Comparison of ENCODE assay signal across 17 cellular contexts in the genomic region with DNA sequence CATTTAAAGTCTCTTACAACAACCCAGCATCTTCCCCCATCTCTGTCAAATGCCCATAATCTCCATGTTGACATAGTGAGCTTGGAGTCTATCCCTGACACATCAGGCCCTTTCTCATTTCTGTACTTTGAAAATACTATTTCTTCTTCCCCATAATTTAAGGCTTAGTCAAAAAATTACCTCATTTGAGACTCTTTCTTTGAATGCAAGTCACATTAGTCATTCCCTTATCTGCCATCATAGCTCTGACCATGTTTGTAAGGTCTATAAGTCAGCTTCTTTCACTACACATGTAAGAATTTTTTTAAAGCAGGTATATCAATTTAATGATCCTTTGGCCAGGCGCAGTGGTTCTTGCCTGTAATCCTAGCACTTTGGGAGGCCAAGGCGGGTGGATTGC.
DNase-seq lines count a peak whose midpoint lies in the region; ATAC-seq and TF ChIP-seq lines count a peak whose summit lies in the region.
"Had no signal": no experiment of that assay in that cellular context is flagged by ENCODE, and none has a peak within 500 bp of the region (broad histone marks: within the 10 kb centered on the region; RNA-seq: fewer than 3 reads in every experiment).

No MANE protein-coding gene starts in this region.

- peak overlapping the region; percentile 38 for H3K27ac Mint-ChIP-seq in chondrocyte (ENCODE audit: unreplicated experiment)
- H3K27ac Mint-ChIP-seq: CD8-positive, alpha-beta memory T cell; nephron; stimulated activated naive CD8-positive, alpha-beta T cell treated with anti-CD3 and anti-CD28 coated beads, Interleukin-15, amount 100 ng/mL, for 72 hours had no signal

- H3K9me1 ChIP-seq in IMR-90 (ENCODE audit: insufficient read depth, low read length), result peaks cover 2% of the 10 kb centered on the region; the same call in 1 of the 2 replicates

- H2AK5ac ChIP-seq in IMR-90 (ENCODE audit: low read depth, low read length), result no peak overlapping the region
- H2AK5ac ChIP-seq in mesenchymal stem cell (ENCODE audit: low read length, severe bottlenecking), result no peak overlapping the region

- in situ Hi-C loops in IMR-90 (cut with MboI; ENCODE audit: low sequenced_read_pairs), result no loop called here

- CTCF ChIA-PET in BJ (lab: Yijun Ruan, JAX), result no interaction called here
- CTCF ChIA-PET in IMR-90 (lab: Yijun Ruan, JAX), result no interaction called here

- H3K14ac ChIP-seq in IMR-90 (replicated peaks; ENCODE audit: low read depth, low read length) (no peak overlapping the region), mesenchymal stem cell (ENCODE audit: low read length in 2 of 2) (no peak overlapping the region)

- TF ChIP-seq RAD21 in IMR-90 (IDR thresholded peaks at IDR 0.05; ENCODE audit: low read length), result no peak

- no peak overlapping the region for H4K5ac ChIP-seq in IMR-90 (ENCODE audit: low read depth, low read length)

- H2BK5ac ChIP-seq in IMR-90 (ENCODE audit: low read depth, low read length, poor library complexity, severe bottlenecking), result peak overlapping the region; percentile 24
- H2BK5ac ChIP-seq in mesenchymal stem cell (ENCODE audit: low read depth, low read length, poor library complexity, severe bottlenecking), result no peak overlapping the region

- TF ChIP-seq CTCF in BJ (IDR thresholded peaks at IDR 0.05; ENCODE audit: insufficient read depth, low read depth, low read length) (no peak), IMR-90 (conservative IDR thresholded peaks at IDR 0.05; ENCODE audit: low read depth, low read length) (no peak), chondrocyte (IDR thresholded peaks at IDR 0.05) (no peak), left ventricle myocardium inferior (IDR thresholded peaks at IDR 0.05; ENCODE audit: borderline replicate concordance) (no peak), thyroid gland (IDR thresholded peaks at IDR 0.05) (no peak)

- H4K91ac ChIP-seq in IMR-90 (ENCODE audit: insufficient read depth, low read depth, low read length) (no peak overlapping the region), mesenchymal stem cell (ENCODE audit: low read length) (no peak overlapping the region)

- BruUV-seq in IMR-90 (replicated peaks; lab: Mats Ljungman, UMichigan), result no TSS peak

- no peaks in the 10 kb centered on the region for H4K20me1 ChIP-seq in IMR-90 (ENCODE audit: insufficient read depth, low read length)

- no peaks in the 10 kb centered on the region for H3K27me3 Mint-ChIP-seq in chondrocyte (ENCODE audit: low read depth)
- H3K27me3 Mint-ChIP-seq: CD8-positive, alpha-beta memory T cell; stimulated activated naive CD8-positive, alpha-beta T cell treated with anti-CD3 and anti-CD28 coated beads, Interleukin-15, amount 100 ng/mL, for 72 hours had no signal

- H3K27ac ChIP-seq in IMR-90 (ENCODE audit: insufficient read depth, low read length) (no peak overlapping the region), mesenchymal stem cell (ENCODE audit: low read length, poor library complexity, severe bottlenecking) (no peak overlapping the region), left ventricle myocardium inferior (replicated peaks) (no peak overlapping the region), thyroid gland (no peak overlapping the region)
- H3K27ac ChIP-seq: adrenal gland, left lung had no signal

- H3K36me3 ChIP-seq in BJ (ENCODE audit: control insufficient read depth, insufficient read depth, low read length), result no peaks in the 10 kb centered on the region
- no peaks in the 10 kb centered on the region for H3K36me3 ChIP-seq in IMR-90 (ENCODE audit: control insufficient read depth, insufficient read depth, low read length)
- H3K36me3 ChIP-seq in mesenchymal stem cell (ENCODE audit: control insufficient read depth in 1 of 2, insufficient read depth in 2 of 2, low read depth in 1 of 2, low read length in 2 of 2), result peaks cover 0 to 46% of the 10 kb centered on the region in 2 experiments
- H3K36me3 ChIP-seq in left ventricle myocardium inferior, result peaks cover 90% of the 10 kb centered on the region
- H3K36me3 ChIP-seq in thyroid gland, result peaks cover 5 to 6% of the 10 kb centered on the region in 2 donors
- H3K36me3 ChIP-seq: adrenal gland had no signal

- H2BK15ac ChIP-seq in IMR-90 (ENCODE audit: low read depth, low read length) (no peak overlapping the region), mesenchymal stem cell (ENCODE audit: low read depth, poor library complexity, severe bottlenecking) (no peak overlapping the region)

- H3K4me3 Mint-ChIP-seq in chondrocyte (ENCODE audit: unreplicated experiment), result no peak overlapping the region
- H3K4me3 Mint-ChIP-seq: CD8-positive, alpha-beta memory T cell; nephron; stimulated activated naive CD8-positive, alpha-beta T cell treated with anti-CD3 and anti-CD28 coated beads, Interleukin-15, amount 100 ng/mL, for 72 hours had no signal

- no peak overlapping the region for H3K56ac ChIP-seq in IMR-90 (ENCODE audit: extremely low read depth, insufficient read depth, low read length)

- H2BK120ac ChIP-seq in IMR-90 (ENCODE audit: low read depth, low read length) (no peak overlapping the region), mesenchymal stem cell (ENCODE audit: low read depth, low read length) (no peak overlapping the region)

- H2AFZ ChIP-seq in IMR-90 (replicated peaks; ENCODE audit: low read length, poor library complexity), result no peak overlapping the region
- H2AFZ ChIP-seq in mesenchymal stem cell (ENCODE audit: low read depth, low read length), result no peak overlapping the region

- no peak overlapping the region for H3K9ac ChIP-seq in IMR-90 (ENCODE audit: low read depth, low read length)
- H3K9ac ChIP-seq in mesenchymal stem cell (ENCODE audit: low read length), result no peak overlapping the region

- H3K4me1 ChIP-seq in IMR-90 (ENCODE audit: control insufficient read depth, insufficient read depth, low read length) (peaks cover 1% of the 10 kb centered on the region; the same call in 1 of the 2 replicates), mesenchymal stem cell (ENCODE audit: control insufficient read depth, insufficient read depth, low read depth, low read length) (no peaks in the 10 kb centered on the region), left ventricle myocardium inferior (peaks cover 6% of the 10 kb centered on the region), thyroid gland (no peaks in the 10 kb centered on the region)
- H3K4me1 ChIP-seq: adrenal gland, left lung had no signal

- H3K27me3 ChIP-seq in BJ (ENCODE audit: control insufficient read depth, insufficient read depth, low read length), result no peaks in the 10 kb centered on the region
- no peaks in the 10 kb centered on the region for H3K27me3 ChIP-seq in IMR-90 (ENCODE audit: control insufficient read depth, insufficient read depth, low read length)
- H3K27me3 ChIP-seq in mesenchymal stem cell (ENCODE audit: control insufficient read depth in 1 of 2, insufficient read depth in 1 of 2, low read length in 2 of 2), result no peaks in the 10 kb centered on the region
- H3K27me3 ChIP-seq in left ventricle myocardium inferior (ENCODE audit: low read depth), result no peaks in the 10 kb centered on the region
- no peaks in the 10 kb centered on the region for H3K27me3 ChIP-seq in thyroid gland
- H3K27me3 ChIP-seq: adrenal gland, left lung had no signal

- dilution Hi-C loops in IMR-90 (cut with HindIII; ENCODE audit: low sequenced_read_pairs, unreplicated experiment), result no loop called here

- H3K4me2 ChIP-seq in IMR-90 (ENCODE audit: low read depth, low read length) (peak overlapping the region; percentile 13; the same call in 1 of the 2 replicates), mesenchymal stem cell (ENCODE audit: low read length, poor library complexity, severe bottlenecking) (no peak overlapping the region)

- DNase-seq in BJ (ENCODE audit: low read depth), result peak; percentile 46
- peak; percentile 89 for DNase-seq in IMR-90
- DNase-seq in chondrocyte (ENCODE audit: low spot score), result no peak
- DNase-seq in mesenchymal stem cell, result peak; percentile 41
- no peak for DNase-seq in NAMALWA (ENCODE audit: low spot score)
- no peak for DNase-seq in left ventricle myocardium inferior
- no peak for DNase-seq in thyroid gland
- DNase-seq: activated T-cell treated with anti-CD3 and anti-CD28 coated beads for 4 hours; adrenal gland; CD8-positive, alpha-beta memory T cell; head of caudate nucleus; left lung; stimulated activated naive CD8-positive, alpha-beta T cell treated with anti-CD3 and anti-CD28 coated beads, Interleukin-15, amount 100 ng/mL, for 72 hours had no signal

- H3K23ac ChIP-seq in IMR-90 (ENCODE audit: low read depth, low read length), result no peak overlapping the region
- no peak overlapping the region for H3K23ac ChIP-seq in mesenchymal stem cell (ENCODE audit: low read length in 2 of 2)

- H3K36me3 Mint-ChIP-seq in chondrocyte (ENCODE audit: low read depth), result peaks cover 14% of the 10 kb centered on the region

- no peak overlapping the region for H2BK12ac ChIP-seq in mesenchymal stem cell (ENCODE audit: low read length in 2 of 2)

- H3K9me3 ChIP-seq in IMR-90 (ENCODE audit: control insufficient read depth, insufficient read depth, low read length), result peaks cover 2% of the 10 kb centered on the region; the same call in 1 of the 2 replicates
- peaks cover 10% of the 10 kb centered on the region for H3K9me3 ChIP-seq in mesenchymal stem cell (ENCODE audit: control insufficient read depth, low read length)
- H3K9me3 ChIP-seq in left ventricle myocardium inferior (replicated peaks), result peaks cover 14% of the 10 kb centered on the region
- no peaks in the 10 kb centered on the region for H3K9me3 ChIP-seq in thyroid gland
- H3K9me3 ChIP-seq: adrenal gland had no signal

- WGBS in IMR-90 (ENCODE audit: extremely low coverage in 2 of 2, insufficient read length in 1 of 2), 2 experiments, result no CpG with 5 or more reads among the region's 2 CpGs
- WGBS in mesenchymal stem cell, result 79% methylated on average over 2 of the region's 2 CpGs
- WGBS in thyroid gland, 2 donors, result 92 to 94% methylated on average over 2 of the region's 2 CpGs

- no peak overlapping the region for H3K4me3 ChIP-seq in BJ (ENCODE audit: low read depth, low read length)
- no peak overlapping the region for H3K4me3 ChIP-seq in IMR-90 (ENCODE audit: insufficient read depth, low read depth, low read length)
- H3K4me3 ChIP-seq in mesenchymal stem cell (ENCODE audit: insufficient read depth in 1 of 2, low read depth in 1 of 2, low read length in 2 of 2), result no peak overlapping the region
- H3K4me3 ChIP-seq in left ventricle myocardium inferior, result no peak overlapping the region
- no peak overlapping the region for H3K4me3 ChIP-seq in thyroid gland (replicated peaks in 1 of 3)
- H3K4me3 ChIP-seq: adrenal gland, left lung had no signal

- H3K18ac ChIP-seq in IMR-90 (ENCODE audit: low read depth, low read length) (no peak overlapping the region), mesenchymal stem cell (ENCODE audit: low read depth in 1 of 2, low read length in 2 of 2) (no peak overlapping the region)

- no peak overlapping the region for H3K4ac ChIP-seq in IMR-90 (ENCODE audit: low read depth, low read length)
- H3K4ac ChIP-seq in mesenchymal stem cell (ENCODE audit: low read depth in 1 of 2, low read length in 2 of 2), result no peak overlapping the region

- ATAC-seq in IMR-90 (ENCODE audit: low read depth), result peak; percentile 74
- no peak for ATAC-seq in GM18861 (IDR thresholded peaks at IDR 0.05; ENCODE audit: unreplicated experiment)
- ATAC-seq: activated CD4-positive, CD25-positive, alpha-beta regulatory T cell treated with anti-CD3 and anti-CD28 coated beads, Interleukin-2, amount 50 U/mL, for 24 hours; left lung; sciatic nerve; stimulated activated naive CD8-positive, alpha-beta T cell treated with anti-CD3 and anti-CD28 coated beads, Interleukin-15, amount 100 ng/mL, for 72 hours had no signal

- H4K8ac ChIP-seq in IMR-90 (ENCODE audit: low read depth in 2 of 2, low read length in 2 of 2), result no peak overlapping the region
- no peak overlapping the region for H4K8ac ChIP-seq in mesenchymal stem cell (ENCODE audit: low read length)

- no peaks in the 10 kb centered on the region for H3K79me1 ChIP-seq in IMR-90 (ENCODE audit: low read depth in 1 of 2, low read length in 2 of 2)
- H3K79me1 ChIP-seq in mesenchymal stem cell (replicated peaks; ENCODE audit: low read length, poor library complexity, severe bottlenecking), result no peaks in the 10 kb centered on the region

- H2AK9ac ChIP-seq in IMR-90 (replicated peaks; ENCODE audit: low read depth, low read length, poor library complexity), result no peak overlapping the region

- TF ChIP-seq POLR2A in IMR-90 (IDR thresholded peaks at IDR 0.05; ENCODE audit: low read depth, low read length) (no peak), thyroid gland (IDR thresholded peaks at IDR 0.05) (no peak)

- H3K9me3 Mint-ChIP-seq in chondrocyte (ENCODE audit: low read depth), result peaks cover 30% of the 10 kb centered on the region

- intact Hi-C loops in IMR-90 (cut with micrococcal nuclease) (no loop called here), left ventricle myocardium inferior (cut with micrococcal nuclease) (no loop called here), thyroid gland (cut with DNase I) (no loop called here)

- POLR2A ChIA-PET in BJ (lab: Charles Lee), result no interaction called here
- POLR2A ChIA-PET in IMR-90 (lab: Charles Lee; ENCODE audit: unreplicated experiment), result interaction anchor here (0.6 kb wide), 1 partner anchor 9 kb away, joined by 3 read pairs; no protein-coding TSS in a partner anchor

- H3K4me1 Mint-ChIP-seq in chondrocyte (ENCODE audit: low read depth), result peaks cover 13% of the 10 kb centered on the region
- H3K4me1 Mint-ChIP-seq: nephron; stimulated activated naive CD8-positive, alpha-beta T cell treated with anti-CD3 and anti-CD28 coated beads, Interleukin-15, amount 100 ng/mL, for 72 hours had no signal

- H2BK20ac ChIP-seq in IMR-90 (ENCODE audit: low read depth, low read length), result no peak overlapping the region

Comparison
In these comparisons a context has a peak if more than half of its experiments do, and no peak if none do; other contexts are left out.
1. DNase-seq: peak in BJ (single experiment), IMR-90 (single experiment) and mesenchymal stem cell (single experiment); none in chondrocyte (single experiment), NAMALWA (single experiment), left ventricle myocardium inferior (single experiment) and thyroid gland (0 of 2).